8 cellular contexts compared by ENCODE assay signal in genomic region chr20:41047975-41048305, GRCh38. TPM values are rescaled to one million over a fixed set of nuclear protein-coding genes. Genes with fewer than 3 reads are reported as not detected.
DNase-seq lines count a peak whose midpoint lies in the region; ATAC-seq lines count a peak whose summit lies in the region.

No MANE protein-coding gene starts in this region.

- ATAC-seq in GM18502 (IDR thresholded peaks at IDR 0.05; ENCODE audit: poor library complexity, unreplicated experiment) (peak; percentile 40), HG03469 (IDR thresholded peaks at IDR 0.05; ENCODE audit: unreplicated experiment) (no peak), HG03565 (IDR thresholded peaks at IDR 0.05; ENCODE audit: unreplicated experiment) (no peak), GM19463 (IDR thresholded peaks at IDR 0.05; ENCODE audit: unreplicated experiment) (no peak)

- peak; percentile 25 for DNase-seq in KBM-7
- peak; percentile 33 for DNase-seq in astrocyte of the hippocampus (ENCODE audit: low read depth, low spot score)
- peak; percentile 42 to 44 for DNase-seq in lung microvascular endothelial cell (ENCODE audit: low read depth in 2 of 2)
- DNase-seq in stimulated activated CD4-positive, alpha-beta T cell treated with anti-CD3 and anti-CD28 coated beads, Interleukin-4, amount 100 ng/mL, for 1 hour = no peak

- in situ Hi-C loops in KBM-7 (cut with MboI; ENCODE audit: low pct_unique_long_range_greater_than_20kb, low sequenced_read_pairs) = no loop called here

RNA-seq across cellular contexts. Expression of gene TOP1, which starts 19.3 kb away (rescaled TPM):
- total RNA-seq in lung microvascular endothelial cell = 11.7 and 13.1 TPM in 2 replicates
